1 cellular context compared by ENCODE assay signal in genomic region chr2:38856165-38856564, GRCh38.
A peak's percentile ranks its signal among the peaks of the same experiment; 100 is the strongest.
TF ChIP-seq lines count a peak whose summit lies in the region.

No MANE protein-coding gene starts in this region.

TF ChIP-seq in IMR-90, 13 proteins besides CTCF, POLR2A, EP300 and RAD21:
- TF ChIP-seq MAZ (IDR thresholded peaks at IDR 0.05; ENCODE audit: borderline replicate concordance, low read depth, low read length) (no peak), MXI1 (IDR thresholded peaks at IDR 0.05; ENCODE audit: borderline replicate concordance, low read depth, low read length) (no peak), BHLHE40 (IDR thresholded peaks at IDR 0.05; ENCODE audit: low read depth, low read length) (no peak), RCOR1 (IDR thresholded peaks at IDR 0.05; ENCODE audit: insufficient replicate concordance, low read length) (no peak), FOS (IDR thresholded peaks at IDR 0.05; ENCODE audit: low read depth, low read length) (no peak), CHD1 (IDR thresholded peaks at IDR 0.05; ENCODE audit: low read depth, low read length) (no peak), ELK1 (IDR thresholded peaks at IDR 0.05; ENCODE audit: borderline replicate concordance, low read depth, low read length) (no peak), CEBPB (IDR thresholded peaks at IDR 0.05; ENCODE audit: low read depth, low read length) (peak; percentile 93), SMC3 (IDR thresholded peaks at IDR 0.05; ENCODE audit: low read depth, low read length) (no peak)
